24 cellular contexts compared by ENCODE assay signal in the genomic region with DNA sequence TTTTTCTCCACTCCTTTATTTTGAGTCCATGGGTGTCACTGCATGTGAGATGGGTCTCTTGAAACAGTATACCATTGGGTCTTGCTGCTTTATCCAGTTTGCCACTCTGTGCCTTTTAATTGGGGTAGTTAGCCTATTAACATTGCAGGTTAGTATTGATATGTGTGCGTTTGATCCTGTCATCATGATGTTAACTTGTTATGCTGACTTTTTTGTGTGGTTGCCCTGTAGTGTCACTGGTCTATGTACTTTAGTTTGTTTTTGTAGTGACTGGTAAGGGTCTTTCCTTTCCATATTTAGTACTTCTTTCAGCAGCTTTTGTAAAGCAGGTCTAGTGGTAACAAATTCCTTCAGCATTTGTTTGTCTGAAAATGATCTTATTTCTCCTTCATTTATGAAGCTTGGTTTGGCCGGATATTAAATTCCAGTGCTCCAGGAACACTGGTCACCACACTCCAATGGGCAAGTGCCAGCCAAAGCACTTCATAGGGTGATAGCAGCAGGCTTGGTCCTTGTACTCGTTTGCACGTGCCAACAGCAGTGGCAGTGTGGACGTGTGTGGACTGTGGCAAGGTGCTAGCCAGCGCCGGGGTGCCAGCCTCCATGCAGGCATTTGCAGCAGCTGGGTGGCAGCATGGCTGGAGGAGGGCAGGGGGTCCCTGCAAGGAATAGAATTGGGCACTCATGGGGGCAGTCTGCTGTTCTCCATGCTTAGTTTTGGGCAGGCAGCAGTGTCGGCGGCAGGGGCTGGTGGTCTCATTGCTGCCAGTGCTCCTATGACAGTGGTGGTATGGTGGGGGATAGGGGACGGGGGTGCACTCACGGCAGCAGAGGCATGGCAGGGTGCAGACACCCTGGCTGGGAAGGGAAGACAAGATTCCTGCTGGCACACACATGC.
"Had no signal": no experiment of that assay in that cellular context is flagged by ENCODE, and none has a peak within 500 bp of the region (broad histone marks: within the 10 kb centered on the region; RNA-seq: fewer than 3 reads in every experiment).

No MANE protein-coding gene starts in this region.

- H3K27me3 Mint-ChIP-seq: activated CD4-positive, alpha-beta T cell treated with anti-CD3 and anti-CD28 coated beads, Interleukin-2, amount 10 ng/mL, durations not matched to agents 7 days and 5 days; activated naive CD4-positive, alpha-beta T cell treated with anti-CD3 and anti-CD28 coated beads, Interleukin-2, amount 10 ng/mL, durations not matched to agents 7 days and 5 days; activated naive CD8-positive, alpha-beta T cell treated with anti-CD3 and anti-CD28 coated beads, Interleukin-2, amount 50 U/mL, for 24 hours had no signal

- H3K4me1 Mint-ChIP-seq: nephron progenitor cell had no signal

- H3K4me3 Mint-ChIP-seq: activated CD4-positive, alpha-beta T cell treated with anti-CD3 and anti-CD28 coated beads, Interleukin-2, amount 10 ng/mL, durations not matched to agents 7 days and 5 days; activated CD8-positive, alpha-beta T cell treated with anti-CD3 and anti-CD28 coated beads, Interleukin-2, amount 10 ng/mL, durations not matched to agents 7 days and 5 days; activated naive CD4-positive, alpha-beta T cell treated with anti-CD3 and anti-CD28 coated beads, Interleukin-2, amount 10 ng/mL, durations not matched to agents 7 days and 5 days; activated naive CD8-positive, alpha-beta T cell treated with anti-CD3 and anti-CD28 coated beads, Interleukin-2, amount 50 U/mL, for 24 hours; mesothelial cell of epicardium; nephron progenitor cell had no signal

- H3K27ac Mint-ChIP-seq: activated CD4-positive, alpha-beta T cell treated with anti-CD3 and anti-CD28 coated beads, Interleukin-2, amount 10 ng/mL, durations not matched to agents 7 days and 5 days; activated CD8-positive, alpha-beta T cell treated with anti-CD3 and anti-CD28 coated beads, Interleukin-2, amount 10 ng/mL, durations not matched to agents 7 days and 5 days; activated naive CD4-positive, alpha-beta T cell treated with anti-CD3 and anti-CD28 coated beads, Interleukin-2, amount 10 ng/mL, durations not matched to agents 7 days and 5 days; activated naive CD8-positive, alpha-beta T cell treated with anti-CD3 and anti-CD28 coated beads, Interleukin-2, amount 50 U/mL, for 24 hours; mesothelial cell of epicardium; nephron progenitor cell had no signal

- ATAC-seq: activated CD4-positive, CD25-positive, alpha-beta regulatory T cell treated with anti-CD3 and anti-CD28 coated beads, Interleukin-2, amount 50 U/mL, for 24 hours; activated CD8-positive, alpha-beta T cell treated with anti-CD3 and anti-CD28 coated beads, Interleukin-2, amount 10 ng/mL, durations not matched to agents 7 days and 5 days; activated naive CD8-positive, alpha-beta T cell treated with anti-CD3 and anti-CD28 coated beads, Interleukin-2, amount 50 U/mL, for 24 hours; left colon had no signal

- DNase-seq: activated CD4-positive, alpha-beta T cell treated with anti-CD3 and anti-CD28 coated beads, Interleukin-2, amount 10 ng/mL, durations not matched to agents 7 days and 5 days; activated CD8-positive, alpha-beta T cell treated with anti-CD3 and anti-CD28 coated beads, Interleukin-2, amount 10 ng/mL, durations not matched to agents 7 days and 5 days; activated effector memory CD4-positive, alpha-beta T cell treated with Interleukin-2 at 50 U/mL for 16 hours; activated naive CD4-positive, alpha-beta T cell treated with anti-CD3 and anti-CD28 coated beads, Interleukin-2, amount 10 ng/mL, durations not matched to agents 7 days and 5 days; activated naive CD8-positive, alpha-beta T cell treated with anti-CD3 and anti-CD28 coated beads, Interleukin-2, amount 50 U/mL, for 24 hours; activated T-cell treated with anti-CD3 and anti-CD28 coated beads, Interleukin-2, amount 50 U/mL, for 48 hours; anterior cingulate cortex; cortex of kidney; esophagus squamous epithelium; hippocampal formation; islet precursor cell; left colon; nephron progenitor cell; occipital lobe; right lobe of liver; small intestine; stimulated activated CD4-positive, alpha-beta T cell treated with anti-CD3 and anti-CD28 coated beads, Interleukin-15, amount 100 ng/mL, for 24 hours; stimulated activated CD4-positive, alpha-beta T cell treated with anti-CD3 and anti-CD28 coated beads, Interleukin-2, amount 100 ng/mL, for 48 hours; T-helper 1 cell; T1000 had no signal

- H3K27ac ChIP-seq: esophagus squamous epithelium, prostate gland, right lobe of liver, thoracic aorta had no signal

- H3K9me3 ChIP-seq: esophagus squamous epithelium, prostate gland, right lobe of liver had no signal

- H3K27me3 ChIP-seq: esophagus squamous epithelium, right lobe of liver had no signal

- H3K4me1 ChIP-seq: prostate gland had no signal
